8 cellular contexts compared by ENCODE assay signal in genomic region chr12:95623554-95624170, GRCh38.
A peak's percentile ranks its signal among the peaks of the same experiment; 100 is the strongest.
DNase-seq lines count a peak whose midpoint lies in the region; ATAC-seq and TF ChIP-seq lines count a peak whose summit lies in the region.

No MANE protein-coding gene starts in this region.

- H3K27me3 ChIP-seq in ovary = no peaks in the 10 kb centered on the region

- 61 to 67% (median 64%) methylated on average over 18 of the region's 18 CpGs for WGBS in ovary, 3 donors

- H3K4me1 ChIP-seq in ovary (ENCODE audit: insufficient read depth) = peaks cover 1% of the 10 kb centered on the region

- no peaks in the 10 kb centered on the region for H3K4me1 Mint-ChIP-seq in activated CD8-positive, alpha-beta T cell treated with anti-CD3 and anti-CD28 coated beads, Interleukin-2, amount 10 ng/mL, durations not matched to agents 7 days and 5 days (ENCODE audit: low read depth)

- H3K36me3 Mint-ChIP-seq in activated CD8-positive, alpha-beta T cell treated with anti-CD3 and anti-CD28 coated beads, Interleukin-2, amount 10 ng/mL, durations not matched to agents 7 days and 5 days (ENCODE audit: low read depth) = no peaks in the 10 kb centered on the region

- H3K36me3 ChIP-seq in ovary = no peaks in the 10 kb centered on the region

- peak; percentile 38 for DNase-seq in activated CD4-positive, CD25-positive, alpha-beta regulatory T cell treated with anti-CD3 and anti-CD28 coated beads, Interleukin-2, amount 50 U/mL, for 72 hours
- no peak for DNase-seq in activated CD4-positive, CD25-positive, alpha-beta regulatory T cell (lab: John Stamatoyannopoulos, UW)
- DNase-seq in LoVo (ENCODE audit: low spot score) (peak; percentile 69), foreskin melanocyte (peak; percentile 51), ovary (peak; percentile 62 to 81 (median 74)), activated gamma-delta T cell treated with Interleukin-2 at 50 U/mL for 16 hours (no peak)
- peak; percentile 31 for DNase-seq in activated CD8-positive, alpha-beta T cell treated with anti-CD3 and anti-CD28 coated beads, Interleukin-2, amount 10 ng/mL, durations not matched to agents 7 days and 5 days

- ATAC-seq in activated CD8-positive, alpha-beta T cell treated with anti-CD3 and anti-CD28 coated beads, Interleukin-2, amount 10 ng/mL, durations not matched to agents 7 days and 5 days = no peak
- no peak for ATAC-seq in GM21515 (IDR thresholded peaks at IDR 0.05; ENCODE audit: unreplicated experiment)

- peak; percentile 22 to 58 (median 41) for TF ChIP-seq CTCF in ovary (IDR thresholded peaks at IDR 0.05)

- TF ChIP-seq POLR2A in ovary (IDR thresholded peaks at IDR 0.05) = no peak

- intact Hi-C loops in ovary (cut with DNase I) = loop anchor here in 2 of 4 donors (5.0 to 10.0 kb wide), 2 partner anchors 189 to 191 kb away; no protein-coding TSS in a partner anchor

- no peak overlapping the region for H3K4me3 Mint-ChIP-seq in activated CD8-positive, alpha-beta T cell treated with anti-CD3 and anti-CD28 coated beads, Interleukin-2, amount 10 ng/mL, durations not matched to agents 7 days and 5 days

- H3K27ac ChIP-seq in ovary = no peak overlapping the region

- no peaks in the 10 kb centered on the region for H3K27me3 Mint-ChIP-seq in activated CD8-positive, alpha-beta T cell treated with anti-CD3 and anti-CD28 coated beads, Interleukin-2, amount 10 ng/mL, durations not matched to agents 7 days and 5 days (ENCODE audit: low read depth)

- no peaks in the 10 kb centered on the region for H3K9me3 Mint-ChIP-seq in activated CD8-positive, alpha-beta T cell treated with anti-CD3 and anti-CD28 coated beads, Interleukin-2, amount 10 ng/mL, durations not matched to agents 7 days and 5 days (ENCODE audit: insufficient read depth)

- POLR2A ChIA-PET in activated CD8-positive, alpha-beta T cell treated with anti-CD3 and anti-CD28 coated beads, Interleukin-2, amount 10 ng/mL, durations not matched to agents 7 days and 5 days (lab: Charles Lee) = no interaction called here

- CTCF ChIA-PET in activated CD8-positive, alpha-beta T cell treated with anti-CD3 and anti-CD28 coated beads, Interleukin-2, amount 10 ng/mL, durations not matched to agents 7 days and 5 days (lab: Charles Lee) = no interaction called here

- no peak overlapping the region for H3K4me3 ChIP-seq in ovary

- no peak for TF ChIP-seq EP300 in ovary (IDR thresholded peaks at IDR 0.05)

- no peak overlapping the region for H3K27ac Mint-ChIP-seq in activated CD8-positive, alpha-beta T cell treated with anti-CD3 and anti-CD28 coated beads, Interleukin-2, amount 10 ng/mL, durations not matched to agents 7 days and 5 days

- no peaks in the 10 kb centered on the region for H3K9me3 ChIP-seq in ovary

Comparison
In these comparisons a context has a peak if more than half of its experiments do, and no peak if none do; other contexts are left out.
1. DNase-seq: peak in activated CD4-positive, CD25-positive, alpha-beta regulatory T cell treated with anti-CD3 and anti-CD28 coated beads, Interleukin-2, amount 50 U/mL, for 72 hours (single experiment), LoVo (single experiment), activated CD8-positive, alpha-beta T cell treated with anti-CD3 and anti-CD28 coated beads, Interleukin-2, amount 10 ng/mL, durations not matched to agents 7 days and 5 days (single experiment), foreskin melanocyte (single experiment) and ovary (5 of 5); none in activated CD4-positive, CD25-positive, alpha-beta regulatory T cell (0 of 4) and activated gamma-delta T cell treated with Interleukin-2 at 50 U/mL for 16 hours (single experiment).